ENCODE assay signal across 27 cellular contexts in the genomic region with DNA sequence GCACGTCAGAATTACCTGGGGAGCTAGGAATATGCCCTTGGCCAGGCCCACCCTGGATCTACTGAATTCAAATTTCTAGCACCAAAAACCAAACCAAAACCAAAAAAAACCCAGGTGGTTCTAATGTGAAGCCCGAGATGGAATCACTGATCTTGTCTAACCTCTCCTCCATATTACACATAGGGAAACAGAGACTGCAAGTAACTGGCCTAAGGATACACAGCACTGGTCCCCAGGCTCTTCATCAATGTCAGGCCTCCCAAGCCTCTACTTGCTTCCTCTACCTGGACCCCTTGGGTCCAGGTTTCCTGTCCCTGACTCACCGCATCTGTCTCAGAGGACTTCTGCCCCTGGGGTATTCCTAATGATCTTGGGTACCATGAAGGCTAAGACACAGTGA. TPM values are rescaled to one million over a fixed set of nuclear protein-coding genes. Genes with fewer than 3 reads are reported as not detected.
DNase-seq lines count a peak whose midpoint lies in the region; ATAC-seq, FAIRE-seq and TF ChIP-seq lines count a peak whose summit lies in the region.
"Had no signal": no experiment of that assay in that cellular context is flagged by ENCODE, and none has a peak within 500 bp of the region (broad histone marks: within the 10 kb centered on the region; RNA-seq: fewer than 3 reads in every experiment).

No MANE protein-coding gene starts in this region.

- POLR2A ChIA-PET in K562 (lab: Yijun Ruan, JAX) = interaction anchor here (0.5 to 1.0 kb wide), 3 partner anchors 10 to 1556 kb away, joined by 3 to 5 read pairs (median 3); no protein-coding TSS in a partner anchor

- H4K20me1 ChIP-seq in K562 (replicated peaks; ENCODE audit: control insufficient read depth, insufficient read depth, low read length) = no peaks in the 10 kb centered on the region
- H4K20me1 ChIP-seq: BLaER1 had no signal

- no peaks in the 10 kb centered on the region; the same call in 2 of the 3 replicates for H3K36me3 ChIP-seq in K562 (ENCODE audit: control insufficient read depth, insufficient read depth, low read length)
- peaks cover 19 to 26% (median 19%) of the 10 kb centered on the region in 3 donors for H3K36me3 ChIP-seq in skeletal muscle tissue (ENCODE audit: control insufficient read depth in 3 of 3, insufficient read depth in 3 of 3, low read length in 3 of 3)

- TF ChIP-seq RAD21 in K562 (CRISPR knock-in tag; conservative IDR thresholded peaks at IDR 0.05 in 1 of 2, IDR thresholded peaks at IDR 0.05 in 1 of 2) = no peak

- no peak for TF ChIP-seq EP300 in K562 (IDR thresholded peaks at IDR 0.05; ENCODE audit: low read length)

- no peak overlapping the region for H3K4me2 ChIP-seq in K562 (ENCODE audit: insufficient read depth, low read length)
- H3K4me2 ChIP-seq: BLaER1, KMS-11 had no signal

- DNase-seq in left cardiac atrium (peak; percentile 4), left ventricle myocardium superior (no peak), K562 (ENCODE audit: extremely low read depth in 1 of 4, low spot score in 3 of 4) (no peak), neural crest cell (ENCODE audit: low read depth, low spot score) (no peak)
- DNase-seq in activated naive CD4-positive, alpha-beta T cell (lab: John Stamatoyannopoulos, UW) = no peak
- DNase-seq: 8988T; Caco-2; CD8-positive, alpha-beta T cell; H7; MV-4-11; NCI-H1105; NCI-H1436 treated with DMSO at 0.1 percent for 48 hours; NCI-H1930; NCI-H2107; NCI-H524; NCI-H774; SK-N-SH; SW 1271 had no signal

- H3K4me1 Mint-ChIP-seq in neural crest cell = peaks cover 18% of the 10 kb centered on the region

- no peak for TF ChIP-seq POLR2A in K562 (conservative IDR thresholded peaks at IDR 0.05)

- CTCF ChIA-PET in K562 (lab: Yijun Ruan, JAX; ENCODE audit: low intra/inter-chr PET ratio) = no interaction called here

- no peak overlapping the region for H3K27ac ChIP-seq in K562 (ENCODE audit: extremely low read depth, low read depth, low read length)
- H3K27ac ChIP-seq in skeletal muscle tissue (ENCODE audit: low read depth, low read length) = peak overlapping the region; percentile 11
- H3K27ac ChIP-seq: BLaER1, KMS-11 had no signal

- no peaks in the 10 kb centered on the region for H3K79me2 ChIP-seq in K562 (ENCODE audit: control insufficient read depth, insufficient read depth, low read length)

- peaks cover 30 to 38% of the 10 kb centered on the region in 2 experiments for H3K4me1 ChIP-seq in K562 (replicated peaks in 1 of 2; ENCODE audit: control insufficient read depth in 2 of 2, insufficient read depth in 2 of 2, low read length in 2 of 2)
- H3K4me1 ChIP-seq in skeletal muscle tissue (ENCODE audit: control insufficient read depth in 3 of 3, insufficient read depth in 3 of 3, low read length in 3 of 3) = peaks cover 0 to 51% (median 38%) of the 10 kb centered on the region in 3 donors
- H3K4me1 ChIP-seq: BLaER1, Caco-2 had no signal

- intact Hi-C loops in left cardiac atrium (cut with DNase I) (no loop called here), left ventricle myocardium superior (cut with micrococcal nuclease) (no loop called here), K562 (cut with micrococcal nuclease) (no loop called here)

- H3K27me3 ChIP-seq in K562 (ENCODE audit: control insufficient read depth in 2 of 2, insufficient read depth in 2 of 2, low read length in 2 of 2) (no peaks in the 10 kb centered on the region), skeletal muscle tissue (ENCODE audit: control insufficient read depth in 3 of 3, insufficient read depth in 3 of 3, low read length in 3 of 3) (no peaks in the 10 kb centered on the region)
- H3K27me3 ChIP-seq: BLaER1 had no signal

- peak overlapping the region; percentile 25 for H3K4me3 Mint-ChIP-seq in neural crest cell
- H3K4me3 Mint-ChIP-seq: CD8-positive, alpha-beta T cell had no signal

- H3K9me3 Mint-ChIP-seq in neural crest cell = no peaks in the 10 kb centered on the region
- H3K9me3 Mint-ChIP-seq: CD8-positive, alpha-beta T cell had no signal

- H3K9ac ChIP-seq in K562 (ENCODE audit: insufficient read depth in 1 of 2, low read depth in 2 of 2, low read length in 2 of 2) (no peak overlapping the region), skeletal muscle tissue (ENCODE audit: low read depth in 1 of 3, low read length in 3 of 3) (peak overlapping the region in 1 of 3 donors; percentile 41)
- H3K9ac ChIP-seq: KMS-11, SK-N-SH had no signal

- no peaks in the 10 kb centered on the region for H3K9me1 ChIP-seq in K562 (ENCODE audit: control insufficient read depth, insufficient read depth, low read length)

- H3K36me3 Mint-ChIP-seq in neural crest cell (ENCODE audit: low read depth) = no peaks in the 10 kb centered on the region
- H3K36me3 Mint-ChIP-seq: CD8-positive, alpha-beta T cell had no signal

- no peak for ATAC-seq in left cardiac atrium
- no peak for ATAC-seq in left ventricle myocardium superior
- ATAC-seq in K562 = no peak
- no peak for ATAC-seq in GM18519 (IDR thresholded peaks at IDR 0.05; ENCODE audit: low FRiP score, unreplicated experiment)
- no peak for ATAC-seq in GM21619 (IDR thresholded peaks at IDR 0.05; ENCODE audit: unreplicated experiment)
- ATAC-seq: CD8-positive, alpha-beta T cell had no signal

- H2AFZ ChIP-seq in K562 (ENCODE audit: low read depth, low read length) = no peak overlapping the region

- no peak for FAIRE-seq in K562 (lab: Jason Lieb, UNC)
- FAIRE-seq: G401.6, GM19239, HTR-8/SVneo, RCC 7860 had no signal

- in situ Hi-C loops in K562 (cut with MboI) = no loop called here

- H3K27me3 Mint-ChIP-seq in neural crest cell (ENCODE audit: low read depth) = no peaks in the 10 kb centered on the region

- H3K27ac Mint-ChIP-seq in neural crest cell (ENCODE audit: unreplicated experiment) = no peak overlapping the region
- H3K27ac Mint-ChIP-seq: CD8-positive, alpha-beta T cell had no signal

- no peak overlapping the region for H3K4me3 ChIP-seq in K562
- no peak overlapping the region for H3K4me3 ChIP-seq in skeletal muscle tissue (ENCODE audit: low read length in 3 of 3)
- H3K4me3 ChIP-seq: BLaER1 had no signal

- WGBS in K562 (ENCODE audit: insufficient coverage, low coverage, missing lambda C conversion rate) = 55% methylated on average over 3 of the region's 3 CpGs

- no peaks in the 10 kb centered on the region for H3K9me3 ChIP-seq in K562 (replicated peaks; ENCODE audit: control insufficient read depth, insufficient read depth, low read depth, low read length)
- H3K9me3 ChIP-seq in skeletal muscle tissue (ENCODE audit: control insufficient read depth in 3 of 3, low read length in 3 of 3) = no peaks in the 10 kb centered on the region
- H3K9me3 ChIP-seq: BLaER1, Caco-2, SK-N-SH had no signal

- no TSS peak for BruUV-seq in K562 (replicated peaks; lab: Mats Ljungman, UMichigan)

- TF ChIP-seq CTCF in K562 (IDR thresholded peaks at IDR 0.05 in 2 of 3, conservative IDR thresholded peaks at IDR 0.05 in 1 of 3; ENCODE audit: insufficient read depth in 2 of 3, low read depth in 1 of 3, low read length in 3 of 3) (no peak), neural crest cell (conservative IDR thresholded peaks at IDR 0.05) (no peak)

TF ChIP-seq in K562, 482 proteins besides CTCF, POLR2A, EP300 and RAD21 (continues in another document):
- no peak for TF ChIP-seq TAF7 (tag; IDR thresholded peaks at IDR 0.05)
- TF ChIP-seq ESRRA (IDR thresholded peaks at IDR 0.05; ENCODE audit: borderline replicate concordance, low read depth) = no peak
- TF ChIP-seq SNIP1 (IDR thresholded peaks at IDR 0.05; ENCODE audit: low read depth) = no peak
- no peak for TF ChIP-seq CHD1 (IDR thresholded peaks at IDR 0.05; ENCODE audit: low read length)
- TF ChIP-seq NFYB (IDR thresholded peaks at IDR 0.05; ENCODE audit: extremely low read depth, insufficient read length) = no peak
- TF ChIP-seq FOXP1 (CRISPR knock-in tag; IDR thresholded peaks at IDR 0.05) = no peak
- no peak for TF ChIP-seq NR2C2 (CRISPR knock-in tag; IDR thresholded peaks at IDR 0.05)
- no peak for TF ChIP-seq NR2C2 (tag; IDR thresholded peaks at IDR 0.05)
- no peak for TF ChIP-seq ZNF444 (CRISPR knock-in tag; IDR thresholded peaks at IDR 0.05)
- TF ChIP-seq SMARCA5 (IDR thresholded peaks at IDR 0.05) = peak; percentile 44; the same call in 1 of the 2 replicates
- TF ChIP-seq HNRNPK (IDR thresholded peaks at IDR 0.05; ENCODE audit: low read depth, low read length, poor library complexity, severe bottlenecking) = no peak
- no peak for TF ChIP-seq TARDBP (IDR thresholded peaks at IDR 0.05)
- no peak for TF ChIP-seq ZNF282 (CRISPR knock-in tag; IDR thresholded peaks at IDR 0.05)

RNA-seq across cellular contexts. Expression of a gene that starts 30.7 kb away (rescaled TPM):
- total RNA-seq in left cardiac atrium = 10 to 100 TPM; 52.9 to 56.6 TPM
- 49.0 TPM for total RNA-seq in left ventricle myocardium superior
- total RNA-seq in K562 (2011; cell fraction: chromatin; rRNA removed; ENCODE audit: low replicate concordance) = 4.0 and 6.3 TPM in 2 replicates
- 4.8 and 4.9 TPM in 2 replicates for total RNA-seq in K562 (2011; cell fraction: nucleolus; rRNA removed)
- total RNA-seq in K562 (2011; cell fraction: nucleoplasm; rRNA removed) = 4.4 and 6.7 TPM in 2 replicates
- 3.6 and 4.9 TPM in 2 replicates for total RNA-seq in K562 (2014; rRNA removed)
- total RNA-seq in K562 (2014; rRNA removed; fragmentation: Illumina TruSeq; extraction: Trizol) = 3.9 and 4.0 TPM in 2 replicates
- 5.5 and 5.7 TPM in 2 replicates for total RNA-seq in K562 (2015; rRNA removed; fragmentation: Illumina TruSeq; extraction: Trizol)
- total RNA-seq in K562 (2021) = 11.0 and 11.5 TPM in 2 replicates
- polyA plus RNA-seq in K562 (2011; rRNA removed) = 4.6 and 5.0 TPM in 2 replicates
- 4.7 and 8.4 TPM in 2 replicates for polyA plus RNA-seq in K562 (2011; cell fraction: cytosol; rRNA removed)
- 3.1 and 5.6 TPM in 2 replicates for polyA plus RNA-seq in K562 (2011; cell fraction: nucleus; rRNA removed)
- polyA plus RNA-seq in K562 (2012) = 6.8 and 12.0 TPM in 2 replicates
- 7.0 and 7.6 TPM in 2 replicates for polyA plus RNA-seq in K562 (2014; fragmentation: Illumina TruSeq; extraction: Trizol)
- polyA plus RNA-seq in K562 (2014; fragmentation: Nextera tagmentation; extraction: Ambion mirVana) = under 1 TPM; 0.84 to 0.86 TPM
- 5.1 and 6.0 TPM in 2 replicates for polyA plus RNA-seq in K562 (2014; rRNA removed)
- 3.4 and 4.7 TPM in 2 replicates for polyA minus RNA-seq in K562 (2011; rRNA and poly(A)+ RNA removed)
- 6.1 and 6.4 TPM in 2 replicates for polyA minus RNA-seq in K562 (2011; cell fraction: cytosol; rRNA and poly(A)+ RNA removed)
- 3.0 TPM in 2 replicates for polyA minus RNA-seq in K562 (2011; cell fraction: nucleus; rRNA and poly(A)+ RNA removed)
- 24.3 and 26.5 TPM in 2 replicates for total RNA-seq in neural crest cell
- 20.9 TPM for total RNA-seq in skeletal muscle tissue
